In genomic region chr20:57501461-57502330, GRCh38 we compare ENCODE assay signal across 1 cellular context.
TF ChIP-seq lines count a peak whose summit lies in the region.

No MANE protein-coding gene starts in this region.

TF ChIP-seq in HepG2, 621 proteins besides CTCF, POLR2A, EP300 and RAD21 (continued from another document):
- TF ChIP-seq NFYC (CRISPR knock-in tag; IDR thresholded peaks at IDR 0.05), result no peak
- TF ChIP-seq EZH2 (conservative IDR thresholded peaks at IDR 0.05; ENCODE audit: low read depth, low read length), result 0 out of 2 replicates have a peak, but pooled peaks have one; percentile 41
